21 cellular contexts compared by ENCODE assay signal in genomic region chr2:102181376-102181775, GRCh38. TPM values are rescaled to one million over a fixed set of nuclear protein-coding genes. Genes with fewer than 3 reads are reported as not detected.
DNase-seq lines count a peak whose midpoint lies in the region; ATAC-seq and TF ChIP-seq lines count a peak whose summit lies in the region.
"Had no signal": no experiment of that assay in that cellular context is flagged by ENCODE, and none has a peak within 500 bp of the region (broad histone marks: within the 10 kb centered on the region; RNA-seq: fewer than 3 reads in every experiment).

No MANE protein-coding gene starts in this region.

- no peaks in the 10 kb centered on the region for H3K9me2 ChIP-seq in GM23338 (ENCODE audit: insufficient read depth)

- no peaks in the 10 kb centered on the region for H3K9me3 Mint-ChIP-seq in GM23338
- H3K9me3 Mint-ChIP-seq: CD4-positive, CD25-positive, alpha-beta regulatory T cell; CD8-positive, alpha-beta memory T cell had no signal

- no peaks in the 10 kb centered on the region for H4K20me1 ChIP-seq in smooth muscle cell (ENCODE audit: low read depth)
- H4K20me1 ChIP-seq in GM23338 (replicated peaks; ENCODE audit: insufficient read depth) = 0 out of 2 replicates have a peak, but pooled peaks cover 5% of the 10 kb centered on the region

- DNase-seq in esophagus squamous epithelium (lab: John Stamatoyannopoulos, UW) (no peak), omental fat pad (ENCODE audit: low spot score) (no peak), smooth muscle cell (lab: John Stamatoyannopoulos, UW; ENCODE audit: unreplicated experiment) (no peak), right lobe of liver (no peak), GM23338 (ENCODE audit: low spot score) (no peak)
- DNase-seq: ACHN; BE2C; C1 segment of cervical spinal cord; CD8-positive, alpha-beta memory T cell; COR-L47; DMS153; DMS79; GDM1; GM23248; HCEC 1CT; IMR-90 had no signal

- H3F3A ChIP-seq in smooth muscle cell (ENCODE audit: low read depth) (peaks cover 3% of the 10 kb centered on the region), GM23338 (replicated peaks; ENCODE audit: low read depth) (no peaks in the 10 kb centered on the region)

- no peak for TF ChIP-seq POLR2A in esophagus squamous epithelium (IDR thresholded peaks at IDR 0.05)
- TF ChIP-seq POLR2A in right lobe of liver (IDR thresholded peaks at IDR 0.05) = no peak

- H3K27ac ChIP-seq in ACC112 (ENCODE audit: low read depth, low read length) = peak overlapping the region; percentile 11; the same call in 1 of the 2 replicates
- H3K27ac ChIP-seq in esophagus squamous epithelium = peak overlapping the region in 3 of 4 donors; percentile 53 to 64 (median 61)
- H3K27ac ChIP-seq in smooth muscle cell (ENCODE audit: low read depth) = peak overlapping the region; percentile 37
- H3K27ac ChIP-seq in right lobe of liver = no peak overlapping the region
- H3K27ac ChIP-seq in GM23338 (ENCODE audit: low read depth) = no peak overlapping the region
- H3K27ac ChIP-seq: GM23248 had no signal

- no peaks in the 10 kb centered on the region for H3K27me3 ChIP-seq in ACC112 (ENCODE audit: insufficient read depth, low read length)
- H3K27me3 ChIP-seq in esophagus squamous epithelium = no peaks in the 10 kb centered on the region
- no peaks in the 10 kb centered on the region for H3K27me3 ChIP-seq in smooth muscle cell (ENCODE audit: low read depth)
- no peaks in the 10 kb centered on the region for H3K27me3 ChIP-seq in right lobe of liver
- peaks cover 11% of the 10 kb centered on the region for H3K27me3 ChIP-seq in GM23338 (ENCODE audit: insufficient read depth)
- H3K27me3 ChIP-seq: BE2C had no signal

- no peaks in the 10 kb centered on the region for H3K79me2 ChIP-seq in ACC112 (ENCODE audit: control insufficient read depth, insufficient read depth, low read length, unreplicated experiment)
- H3K79me2 ChIP-seq in smooth muscle cell (ENCODE audit: low read depth) = no peaks in the 10 kb centered on the region
- H3K79me2 ChIP-seq in GM23338 (replicated peaks; ENCODE audit: insufficient read depth) = no peaks in the 10 kb centered on the region

- H3K4me1 Mint-ChIP-seq in GM23338 = peaks cover 3% of the 10 kb centered on the region; the same call in 1 of the 3 replicates

- H3K4me3 Mint-ChIP-seq in GM23338 = no peak overlapping the region
- H3K4me3 Mint-ChIP-seq: CD8-positive, alpha-beta memory T cell had no signal

- H3K4me2 ChIP-seq in smooth muscle cell (no peak overlapping the region), GM23338 (no peak overlapping the region)

- H3K9me3 ChIP-seq in esophagus squamous epithelium (no peaks in the 10 kb centered on the region), smooth muscle cell (replicated peaks; ENCODE audit: low read depth) (no peaks in the 10 kb centered on the region), right lobe of liver (no peaks in the 10 kb centered on the region)
- H3K9me3 ChIP-seq: BE2C had no signal

- H3K36me3 ChIP-seq in ACC112 (ENCODE audit: insufficient read depth, low read length) = peaks cover 20% of the 10 kb centered on the region
- H3K36me3 ChIP-seq in esophagus squamous epithelium = peaks cover 0 to 20% (median 3%) of the 10 kb centered on the region in 3 donors
- H3K36me3 ChIP-seq in smooth muscle cell (ENCODE audit: low read depth) = peaks cover 3% of the 10 kb centered on the region
- peaks cover 0 to 15% (median 7%) of the 10 kb centered on the region in 4 donors for H3K36me3 ChIP-seq in right lobe of liver
- no peaks in the 10 kb centered on the region for H3K36me3 ChIP-seq in GM23338 (ENCODE audit: insufficient read depth)
- H3K36me3 ChIP-seq: BE2C had no signal

- H3K36me3 Mint-ChIP-seq in GM23338 (ENCODE audit: low read depth) = no peaks in the 10 kb centered on the region

- ATAC-seq in omental fat pad (ENCODE audit: low FRiP score) (peak; percentile 24), right lobe of liver (no peak), GM23338 (no peak), HG03342 (IDR thresholded peaks at IDR 0.05; ENCODE audit: unreplicated experiment) (no peak)

- no peak overlapping the region for H3K27ac Mint-ChIP-seq in GM23338
- H3K27ac Mint-ChIP-seq: CD4-positive, CD25-positive, alpha-beta regulatory T cell; CD8-positive, alpha-beta memory T cell had no signal

- intact Hi-C loops in esophagus squamous epithelium (cut with DNase I) = no loop called here
- intact Hi-C loops in right lobe of liver (cut with DNase I) = loop anchor here in 1 of 2 donors (10.0 kb wide), 1 partner anchor 53 kb away; no protein-coding TSS in a partner anchor

- H3K27me3 Mint-ChIP-seq in GM23338 (ENCODE audit: insufficient read depth, low read depth, poor library complexity) = peaks cover 3% of the 10 kb centered on the region
- H3K27me3 Mint-ChIP-seq: CD4-positive, CD25-positive, alpha-beta regulatory T cell had no signal

- H3K4me1 ChIP-seq in ACC112 (ENCODE audit: control insufficient read depth, insufficient read depth, low read length, unreplicated experiment) (peaks cover 26% of the 10 kb centered on the region), esophagus squamous epithelium (peaks cover 0 to 25% (median 0%) of the 10 kb centered on the region in 3 donors), smooth muscle cell (ENCODE audit: low read depth) (no peaks in the 10 kb centered on the region), right lobe of liver (no peaks in the 10 kb centered on the region), GM23338 (ENCODE audit: insufficient read depth) (no peaks in the 10 kb centered on the region; the same call in 1 of the 2 replicates)
- H3K4me1 ChIP-seq: BE2C had no signal

- no peak overlapping the region for H2AFZ ChIP-seq in ACC112 (ENCODE audit: low read length, unreplicated experiment)
- H2AFZ ChIP-seq in smooth muscle cell (ENCODE audit: low read depth) = no peak overlapping the region
- H2AFZ ChIP-seq in GM23338 = no peak overlapping the region

- H3K4me3 ChIP-seq in ACC112 (ENCODE audit: low read depth, low read length) (no peak overlapping the region), esophagus squamous epithelium (no peak overlapping the region), smooth muscle cell (no peak overlapping the region), right lobe of liver (no peak overlapping the region), GM23338 (no peak overlapping the region)
- H3K4me3 ChIP-seq: GM23248 had no signal

- 89 to 94% methylated on average over 5 of the region's 5 CpGs for WGBS in esophagus squamous epithelium, 2 donors
- 83% methylated on average over 5 of the region's 5 CpGs for WGBS in smooth muscle cell (ENCODE audit: low lambda C conversion rate)
- WGBS in right lobe of liver (ENCODE audit: insufficient coverage, low coverage, low lambda C conversion rate, missing lambda C conversion rate) = 91% methylated on average over 5 of the region's 5 CpGs

- no peak for TF ChIP-seq CTCF in esophagus squamous epithelium (IDR thresholded peaks at IDR 0.05)
- TF ChIP-seq CTCF in omental fat pad (IDR thresholded peaks at IDR 0.05) = no peak
- no peak for TF ChIP-seq CTCF in smooth muscle cell (IDR thresholded peaks at IDR 0.05; ENCODE audit: borderline replicate concordance, insufficient read depth, poor library complexity, severe bottlenecking)
- no peak for TF ChIP-seq CTCF in right lobe of liver (IDR thresholded peaks at IDR 0.05)
- no peak for TF ChIP-seq CTCF in GM23338 (conservative IDR thresholded peaks at IDR 0.05; ENCODE audit: low read depth in 2 of 2)

- H3K9ac ChIP-seq in smooth muscle cell (ENCODE audit: low read depth) = no peak overlapping the region
- H3K9ac ChIP-seq: GM23248 had no signal

TF ChIP-seq in GM23338, 12 proteins besides CTCF, POLR2A, EP300 and RAD21 (continues in another document):
- TF ChIP-seq POLR2AphosphoS5 (IDR thresholded peaks at IDR 0.05; ENCODE audit: low read depth) (no peak), ZNF331 (CRISPR knock-in tag; IDR thresholded peaks at IDR 0.05; ENCODE audit: low read depth) (no peak), NANOG (IDR thresholded peaks at IDR 0.05; ENCODE audit: borderline replicate concordance) (no peak), CREB1 (CRISPR knock-in tag; IDR thresholded peaks at IDR 0.05; ENCODE audit: low read depth) (no peak), EZH2 (IDR thresholded peaks at IDR 0.05; ENCODE audit: low read depth, unreplicated experiment) (no peak)
- TF ChIP-seq, protein P1, sequence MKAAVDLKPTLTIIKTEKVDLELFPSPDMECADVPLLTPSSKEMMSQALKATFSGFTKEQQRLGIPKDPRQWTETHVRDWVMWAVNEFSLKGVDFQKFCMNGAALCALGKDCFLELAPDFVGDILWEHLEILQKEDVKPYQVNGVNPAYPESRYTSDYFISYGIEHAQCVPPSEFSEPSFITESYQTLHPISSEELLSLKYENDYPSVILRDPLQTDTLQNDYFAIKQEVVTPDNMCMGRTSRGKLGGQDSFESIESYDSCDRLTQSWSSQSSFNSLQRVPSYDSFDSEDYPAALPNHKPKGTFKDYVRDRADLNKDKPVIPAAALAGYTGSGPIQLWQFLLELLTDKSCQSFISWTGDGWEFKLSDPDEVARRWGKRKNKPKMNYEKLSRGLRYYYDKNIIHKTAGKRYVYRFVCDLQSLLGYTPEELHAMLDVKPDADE (IDR thresholded peaks at IDR 0.05) = no peak

RNA-seq across cellular contexts. Expression of gene IL1RL2, which starts 5.4 kb away (rescaled TPM):
- total RNA-seq in esophagus squamous epithelium = 1 to 10 TPM; 2.5 to 6.7 (median 4.6) TPM
- total RNA-seq in omental fat pad = 1 to 10 TPM in 3 of 4 donors, under 1 TPM in 1; 0.31 to 5.3 (median 2.1) TPM
- total RNA-seq in smooth muscle cell = 0.13 and 0.40 TPM in 2 replicates
- polyA plus RNA-seq in smooth muscle cell = 0.10 and 1.2 TPM in 2 replicates
- total RNA-seq in right lobe of liver = 1 to 10 TPM; 1.2 to 3.1 (median 2.3) TPM
- total RNA-seq in GM23338 (2014; rRNA removed; shearing (Covaris generic)) = not detected in 2 replicates
- not detected in 2 replicates for polyA plus RNA-seq in GM23338 (2016; fragmentation: Nextera tagmentation; extraction: Ambion mirVana)
- total RNA-seq: A172; CD4-positive, CD25-positive, alpha-beta regulatory T cell; Daoy had no signal
- polyA plus RNA-seq: CD4-positive, CD25-positive, alpha-beta regulatory T cell; CD8-positive, alpha-beta memory T cell had no signal

RNA-seq across cellular contexts. Expression of gene IL1R1, which starts 38.8 kb away (rescaled TPM):
- 10 to 100 TPM in 3 of 4 donors, 1 to 10 TPM in 1; 9.7 to 65.8 (median 24.6) TPM for total RNA-seq in esophagus squamous epithelium
- 100 to 1,000 TPM; 167 to 541 (median 270) TPM for total RNA-seq in omental fat pad
- 32.4 and 36.6 TPM in 2 replicates for total RNA-seq in smooth muscle cell
- 20.0 and 26.8 TPM in 2 replicates for polyA plus RNA-seq in smooth muscle cell
- 10 to 100 TPM; 40.8 to 67.6 (median 52.2) TPM for total RNA-seq in right lobe of liver
- total RNA-seq in GM23338 (2014; rRNA removed; shearing (Covaris generic)) = 0.17 and 0.47 TPM in 2 replicates
- polyA plus RNA-seq in GM23338 (2016; fragmentation: Nextera tagmentation; extraction: Ambion mirVana) = 0.26 TPM in 1 of 2 replicates, not detected in the other

Comparison
In these comparisons a context has a peak if more than half of its experiments do, and no peak if none do; other contexts are left out.
1. H3K27ac ChIP-seq: peak in ACC112 (single experiment), esophagus squamous epithelium (3 of 4) and smooth muscle cell (single experiment); none in right lobe of liver (0 of 3) and GM23338 (single experiment).